11 cellular contexts compared by ENCODE assay signal in genomic region chr1:20666804-20667203, GRCh38. TPM values are rescaled to one million over a fixed set of nuclear protein-coding genes. Genes with fewer than 3 reads are reported as not detected.
DNase-seq lines count a peak whose midpoint lies in the region; ATAC-seq, FAIRE-seq and TF ChIP-seq lines count a peak whose summit lies in the region.
"Had no signal": no experiment of that assay in that cellular context is flagged by ENCODE, and none has a peak within 500 bp of the region (broad histone marks: within the 10 kb centered on the region; RNA-seq: fewer than 3 reads in every experiment).

No MANE protein-coding gene starts in this region.

- H3K36me3 ChIP-seq in GM12878 (ENCODE audit: control insufficient read depth in 2 of 2, insufficient read depth in 2 of 2, low read length in 1 of 2) = no peaks in the 10 kb centered on the region
- H3K36me3 ChIP-seq in smooth muscle cell (ENCODE audit: low read depth) = no peaks in the 10 kb centered on the region

- no peaks in the 10 kb centered on the region for H3K36me3 Mint-ChIP-seq in activated naive CD4-positive, alpha-beta T cell treated with anti-CD3 and anti-CD28 coated beads for 36 hours (ENCODE audit: low read depth)
- no peaks in the 10 kb centered on the region for H3K36me3 Mint-ChIP-seq in stimulated activated memory B cell treated with anti-CD40 and anti-IgM and Interleukin-4, amounts not matched to agents 10 μg/mL and 1 μg/mL and 100 μg/mL, for 72 hours
- H3K36me3 Mint-ChIP-seq: CD14-positive monocyte had no signal

- no peak overlapping the region for H3K9ac ChIP-seq in GM12878 (ENCODE audit: control insufficient read depth, insufficient read depth, low read length)
- H3K9ac ChIP-seq in smooth muscle cell (ENCODE audit: low read depth) = no peak overlapping the region

- no peak for TF ChIP-seq POLR2A in GM12878 (IDR thresholded peaks at IDR 0.05; ENCODE audit: low read depth, low read length)

- no peak overlapping the region for H2AFZ ChIP-seq in GM12878 (ENCODE audit: control insufficient read depth, low read depth, low read length)
- no peak overlapping the region for H2AFZ ChIP-seq in smooth muscle cell (ENCODE audit: low read depth)

- H3K4me1 ChIP-seq in GM12878 (ENCODE audit: control insufficient read depth, insufficient read depth, low read length) (no peaks in the 10 kb centered on the region), smooth muscle cell (ENCODE audit: low read depth) (no peaks in the 10 kb centered on the region)

- TF ChIP-seq RAD21 in GM12878 (IDR thresholded peaks at IDR 0.05; ENCODE audit: insufficient read depth, low read depth, low read length) = no peak

- in situ Hi-C loops in GM12878 (cut with MboI) = no loop called here

- H3K27ac ChIP-seq in GM12878 (ENCODE audit: control insufficient read depth, insufficient read depth) (no peak overlapping the region), smooth muscle cell (ENCODE audit: low read depth) (no peak overlapping the region)

- WGBS in GM12878 (ENCODE audit: insufficient coverage, insufficient replicate concordance, low lambda C conversion rate, missing lambda C conversion rate) = 100% methylated on average over 1 of the region's 1 CpG
- 100% methylated on average over 1 of the region's 1 CpG for WGBS in smooth muscle cell (ENCODE audit: low lambda C conversion rate)

- H3K79me2 ChIP-seq in GM12878 (ENCODE audit: control insufficient read depth, insufficient read depth, low read length) = peaks cover 1% of the 10 kb centered on the region; the same call in 1 of the 2 replicates
- H3K79me2 ChIP-seq in smooth muscle cell (ENCODE audit: low read depth) = no peaks in the 10 kb centered on the region

- no peaks in the 10 kb centered on the region for H3K9me3 Mint-ChIP-seq in activated naive CD4-positive, alpha-beta T cell treated with anti-CD3 and anti-CD28 coated beads for 36 hours
- H3K9me3 Mint-ChIP-seq in stimulated activated memory B cell treated with anti-CD40 and anti-IgM and Interleukin-4, amounts not matched to agents 10 μg/mL and 1 μg/mL and 100 μg/mL, for 72 hours = no peaks in the 10 kb centered on the region

- H3K27me3 ChIP-seq in GM12878 (replicated peaks in 1 of 2; ENCODE audit: control insufficient read depth in 2 of 2, insufficient read depth in 2 of 2, low read length in 1 of 2) = no peaks in the 10 kb centered on the region
- no peaks in the 10 kb centered on the region for H3K27me3 ChIP-seq in smooth muscle cell (ENCODE audit: low read depth)

- TF ChIP-seq CTCF in GM12878 (IDR thresholded peaks at IDR 0.05 in 2 of 3, conservative IDR thresholded peaks at IDR 0.05 in 1 of 3; ENCODE audit: control insufficient read depth in 2 of 3, extremely low read depth in 1 of 3, insufficient read depth in 1 of 3, low read depth in 3 of 3, low read length in 3 of 3) (no peak), smooth muscle cell (IDR thresholded peaks at IDR 0.05; ENCODE audit: borderline replicate concordance, insufficient read depth, poor library complexity, severe bottlenecking) (no peak)

- no TSS peak for BruUV-seq in GM12878 (replicated peaks; lab: Mats Ljungman, UMichigan)

- POLR2A ChIA-PET in GM12878 (lab: Charles Lee) = no interaction called here

- H3K27me3 Mint-ChIP-seq in activated naive CD4-positive, alpha-beta T cell treated with anti-CD3 and anti-CD28 coated beads for 36 hours (ENCODE audit: low read depth) = no peaks in the 10 kb centered on the region
- H3K27me3 Mint-ChIP-seq in stimulated activated memory B cell treated with anti-CD40 and anti-IgM and Interleukin-4, amounts not matched to agents 10 μg/mL and 1 μg/mL and 100 μg/mL, for 72 hours = no peaks in the 10 kb centered on the region

- SMC1A ChIA-PET in GM12878 (lab: Charles Lee; ENCODE audit: uncharacterized antibody, unreplicated experiment) = interaction anchor here (0.7 kb wide), 1 partner anchor 9 kb away, joined by 3 read pairs; no protein-coding TSS in a partner anchor

- H3K27ac Mint-ChIP-seq in activated naive CD4-positive, alpha-beta T cell treated with anti-CD3 and anti-CD28 coated beads for 36 hours = no peak overlapping the region
- no peak overlapping the region for H3K27ac Mint-ChIP-seq in stimulated activated memory B cell treated with anti-CD40 and anti-IgM and Interleukin-4, amounts not matched to agents 10 μg/mL and 1 μg/mL and 100 μg/mL, for 72 hours

- peaks cover 15% of the 10 kb centered on the region for H3K4me1 Mint-ChIP-seq in activated naive CD4-positive, alpha-beta T cell treated with anti-CD3 and anti-CD28 coated beads for 36 hours (ENCODE audit: low read depth)
- peaks cover 16% of the 10 kb centered on the region for H3K4me1 Mint-ChIP-seq in stimulated activated memory B cell treated with anti-CD40 and anti-IgM and Interleukin-4, amounts not matched to agents 10 μg/mL and 1 μg/mL and 100 μg/mL, for 72 hours

- H3K4me3 Mint-ChIP-seq in activated naive CD4-positive, alpha-beta T cell treated with anti-CD3 and anti-CD28 coated beads for 36 hours = no peak overlapping the region
- no peak overlapping the region for H3K4me3 Mint-ChIP-seq in stimulated activated memory B cell treated with anti-CD40 and anti-IgM and Interleukin-4, amounts not matched to agents 10 μg/mL and 1 μg/mL and 100 μg/mL, for 72 hours
- H3K4me3 Mint-ChIP-seq: CD14-positive monocyte had no signal

- no peaks in the 10 kb centered on the region for H3F3A ChIP-seq in smooth muscle cell (ENCODE audit: low read depth)

- FAIRE-seq in GM12878 (lab: Jason Lieb, UNC) = no peak

- peak; percentile 26 for DNase-seq in activated naive CD4-positive, alpha-beta T cell treated with anti-CD3 and anti-CD28 coated beads for 36 hours
- no peak for DNase-seq in activated naive CD4-positive, alpha-beta T cell treated with anti-CD3 and anti-CD28 coated beads, Interleukin-2, amount 50 U/mL, for 16 hours
- peak; percentile 2 for DNase-seq in NCI-H460 (ENCODE audit: extremely low read depth, low read depth)
- peak; percentile 7 for DNase-seq in GM12878 (ENCODE audit: low read depth, low spot score)
- no peak for DNase-seq in smooth muscle cell (lab: John Stamatoyannopoulos, UW; ENCODE audit: unreplicated experiment)
- DNase-seq: NCI-H526 treated with DMSO at 0.1 percent for 48 hours had no signal

- H3K4me2 ChIP-seq in GM12878 (ENCODE audit: control insufficient read depth, insufficient read depth) (no peak overlapping the region), smooth muscle cell (no peak overlapping the region)

- H4K20me1 ChIP-seq in GM12878 (ENCODE audit: control insufficient read depth, insufficient read depth) (no peaks in the 10 kb centered on the region), smooth muscle cell (ENCODE audit: low read depth) (no peaks in the 10 kb centered on the region)

- ATAC-seq in GM12878 = peak; percentile 83
- peak; percentile 31 for ATAC-seq in stimulated activated memory B cell treated with anti-CD40 and anti-IgM and Interleukin-4, amounts not matched to agents 10 μg/mL and 1 μg/mL and 100 μg/mL, for 72 hours
- no peak for ATAC-seq in HG02981 (IDR thresholded peaks at IDR 0.05; ENCODE audit: unreplicated experiment)
- no peak for ATAC-seq in HG02852 (IDR thresholded peaks at IDR 0.05; ENCODE audit: unreplicated experiment)

- intact Hi-C loops in activated naive CD4-positive, alpha-beta T cell treated with anti-CD3 and anti-CD28 coated beads for 36 hours (cut with micrococcal nuclease) = no loop called here
- intact Hi-C loops in GM12878 (cut with micrococcal nuclease; ENCODE audit: unreplicated experiment) = no loop called here

- H3K4me3 ChIP-seq in GM12878 (no peak overlapping the region), smooth muscle cell (no peak overlapping the region)

- CTCF ChIA-PET in activated naive CD4-positive, alpha-beta T cell treated with anti-CD3 and anti-CD28 coated beads for 36 hours (lab: Charles Lee) = interaction anchor here (1.5 kb wide), 1 partner anchor 29 kb away, joined by 4 read pairs; no protein-coding TSS in a partner anchor
- CTCF ChIA-PET in GM12878 (lab: Yijun Ruan, JAX) = interaction anchor here (0.6 kb wide), 1 partner anchor 71 kb away, joined by 3 read pairs; no protein-coding TSS in a partner anchor

- no peak for TF ChIP-seq EP300 in GM12878 (IDR thresholded peaks at IDR 0.05; ENCODE audit: borderline replicate concordance in 1 of 2, control insufficient read depth in 1 of 2, low read depth in 2 of 2, low read length in 2 of 2)

- H3K9me3 ChIP-seq in GM12878 (replicated peaks; ENCODE audit: control insufficient read depth, insufficient read depth, low read length) (no peaks in the 10 kb centered on the region), smooth muscle cell (replicated peaks; ENCODE audit: low read depth) (no peaks in the 10 kb centered on the region)

- RAD21 ChIA-PET in GM12878 (lab: Charles Lee; ENCODE audit: unreplicated experiment) = no interaction called here

RNA-seq across cellular contexts. Expression of gene DDOST, which starts 5.6 kb away (rescaled TPM):
- total RNA-seq in activated naive CD4-positive, alpha-beta T cell treated with anti-CD3 and anti-CD28 coated beads for 36 hours = 100 to 1,000 TPM; 167 to 169 TPM
- total RNA-seq in NCI-H460 (2014; rRNA removed; shearing (Covaris generic)) = 275 and 282 TPM in 2 replicates
- 251 and 252 TPM in 2 replicates for polyA plus RNA-seq in NCI-H460 (2014; cell fraction: nucleus; rRNA removed)
- 119 and 129 TPM in 2 replicates for total RNA-seq in GM12878 (2013; cell fraction: nucleolus; rRNA removed)
- total RNA-seq in GM12878 (2014; rRNA removed) (245 and 248 TPM in 2 replicates), GM12878 (2014; rRNA removed; fragmentation: Illumina TruSeq; extraction: Trizol) (148 and 159 TPM in 2 replicates), GM12878 (2021) (175 and 194 TPM in 2 replicates), smooth muscle cell (267 and 312 TPM in 2 replicates)
- 134 TPM for polyA plus RNA-seq in GM12878 (2011; ENCODE audit: low read depth)
- polyA plus RNA-seq in GM12878 (2011; rRNA removed) (146 and 220 TPM in 2 replicates), GM12878 (2014; fragmentation: Illumina TruSeq; extraction: Trizol) (148 and 196 TPM in 2 replicates), GM12878 (2014; fragmentation: Nextera tagmentation; extraction: Ambion mirVana) (100 to 1,000 TPM; 100 to 159 TPM), GM12878 (2014; rRNA removed) (206 and 220 TPM in 2 replicates), GM12878 (2016; fragmentation: Nextera tagmentation; extraction: Ambion mirVana) (100 to 1,000 TPM; 272 to 274 TPM), smooth muscle cell (353 and 439 TPM in 2 replicates)
- polyA plus RNA-seq in GM12878 (2011; cell fraction: cytosol; rRNA removed) = 251 and 279 TPM in 2 replicates
- 64.5 and 72.8 TPM in 2 replicates for polyA plus RNA-seq in GM12878 (2011; cell fraction: nucleus; rRNA removed)
- 161 and 169 TPM in 2 replicates for polyA plus RNA-seq in GM12878 (2012)
- 187 and 259 TPM in 2 replicates for polyA minus RNA-seq in GM12878 (2011; rRNA and poly(A)+ RNA removed)
- 60.7 and 64.7 TPM in 2 replicates for polyA minus RNA-seq in GM12878 (2011; cell fraction: cytosol; rRNA and poly(A)+ RNA removed)
- polyA minus RNA-seq in GM12878 (2011; cell fraction: nucleus; rRNA and poly(A)+ RNA removed) = 35.1 and 53.9 TPM in 2 replicates

RNA-seq across cellular contexts. Expression of gene PINK1, which starts 33.5 kb away (rescaled TPM):
- total RNA-seq in activated naive CD4-positive, alpha-beta T cell treated with anti-CD3 and anti-CD28 coated beads for 36 hours = 1 to 10 TPM; 1.4 to 1.5 TPM
- 6.1 and 6.7 TPM in 2 replicates for total RNA-seq in NCI-H460 (2014; rRNA removed; shearing (Covaris generic))
- 5.2 and 5.6 TPM in 2 replicates for polyA plus RNA-seq in NCI-H460 (2014; cell fraction: nucleus; rRNA removed)
- total RNA-seq in GM12878 (2013; cell fraction: nucleolus; rRNA removed) = 1.3 and 1.4 TPM in 2 replicates
- total RNA-seq in GM12878 (2014; rRNA removed) = 2.3 and 2.8 TPM in 2 replicates
- total RNA-seq in GM12878 (2014; rRNA removed; fragmentation: Illumina TruSeq; extraction: Trizol) = 1.2 TPM in 2 replicates
- 2.4 and 2.5 TPM in 2 replicates for total RNA-seq in GM12878 (2021)
- polyA plus RNA-seq in GM12878 (2011; ENCODE audit: low read depth) = 1.6 TPM
- polyA plus RNA-seq in GM12878 (2011; rRNA removed) = 1.4 and 1.9 TPM in 2 replicates
- 2.2 and 2.8 TPM in 2 replicates for polyA plus RNA-seq in GM12878 (2011; cell fraction: cytosol; rRNA removed)
- polyA plus RNA-seq in GM12878 (2011; cell fraction: nucleus; rRNA removed) = 1.7 and 1.8 TPM in 2 replicates
- 1.1 and 2.1 TPM in 2 replicates for polyA plus RNA-seq in GM12878 (2012)
- polyA plus RNA-seq in GM12878 (2014; fragmentation: Illumina TruSeq; extraction: Trizol) = 1.4 TPM in 2 replicates
- under 1 TPM in 1 of 2 experiments, not detected in 1; 0.42 TPM for polyA plus RNA-seq in GM12878 (2014; fragmentation: Nextera tagmentation; extraction: Ambion mirVana)
- polyA plus RNA-seq in GM12878 (2014; rRNA removed) = 1.9 and 2.2 TPM in 2 replicates
- polyA plus RNA-seq in GM12878 (2016; fragmentation: Nextera tagmentation; extraction: Ambion mirVana) = 1 to 10 TPM; 1.6 to 4.4 TPM
- polyA minus RNA-seq in GM12878 (2011; rRNA and poly(A)+ RNA removed) = 1.5 and 1.9 TPM in 2 replicates
- polyA minus RNA-seq in GM12878 (2011; cell fraction: cytosol; rRNA and poly(A)+ RNA removed) = 0.62 and 1.1 TPM in 2 replicates
- polyA minus RNA-seq in GM12878 (2011; cell fraction: nucleus; rRNA and poly(A)+ RNA removed) = 0.36 and 0.96 TPM in 2 replicates
- total RNA-seq in smooth muscle cell = 23.6 and 28.8 TPM in 2 replicates
- polyA plus RNA-seq in smooth muscle cell = 57.7 and 63.3 TPM in 2 replicates

RNA-seq across cellular contexts. Expression of gene KIF17, which starts 51.0 kb away (rescaled TPM):
- not detected for total RNA-seq in activated naive CD4-positive, alpha-beta T cell treated with anti-CD3 and anti-CD28 coated beads for 36 hours
- 0.25 and 0.46 TPM in 2 replicates for total RNA-seq in NCI-H460 (2014; rRNA removed; shearing (Covaris generic))
- 0.05 and 0.13 TPM in 2 replicates for polyA plus RNA-seq in NCI-H460 (2014; cell fraction: nucleus; rRNA removed)
- total RNA-seq in GM12878 (2013; cell fraction: nucleolus; rRNA removed) = 0.12 and 0.23 TPM in 2 replicates
- total RNA-seq in GM12878 (2014; rRNA removed) (not detected in 2 replicates), GM12878 (2014; rRNA removed; fragmentation: Illumina TruSeq; extraction: Trizol) (not detected in 2 replicates), GM12878 (2021) (0.10 and 0.45 TPM in 2 replicates), smooth muscle cell (0.13 and 0.99 TPM in 2 replicates)
- polyA plus RNA-seq in GM12878 (2011; ENCODE audit: low read depth) = not detected
- polyA plus RNA-seq in GM12878 (2011; rRNA removed) (not detected in 2 replicates), GM12878 (2014; fragmentation: Illumina TruSeq; extraction: Trizol) (0.03 TPM in 1 of 2 replicates, not detected in the other), GM12878 (2014; fragmentation: Nextera tagmentation; extraction: Ambion mirVana) (not detected), GM12878 (2014; rRNA removed) (0.01 and 0.09 TPM in 2 replicates), GM12878 (2016; fragmentation: Nextera tagmentation; extraction: Ambion mirVana) (not detected), smooth muscle cell (1.9 and 2.2 TPM in 2 replicates)
- 0.07 TPM in 1 of 2 replicates, not detected in the other for polyA plus RNA-seq in GM12878 (2011; cell fraction: cytosol; rRNA removed)
- 0.06 TPM in 1 of 2 replicates, not detected in the other for polyA plus RNA-seq in GM12878 (2011; cell fraction: nucleus; rRNA removed)
- 0.10 TPM in 1 of 2 replicates, not detected in the other for polyA plus RNA-seq in GM12878 (2012)
- polyA minus RNA-seq in GM12878 (2011; rRNA and poly(A)+ RNA removed) = 0.22 TPM in 1 of 2 replicates, not detected in the other
- not detected in 2 replicates for polyA minus RNA-seq in GM12878 (2011; cell fraction: cytosol; rRNA and poly(A)+ RNA removed)
- polyA minus RNA-seq in GM12878 (2011; cell fraction: nucleus; rRNA and poly(A)+ RNA removed) = not detected in 2 replicates
- total RNA-seq: activated CD8-positive, alpha-beta memory T cell treated with anti-CD3 and anti-CD28 coated beads for 36 hours had no signal
- polyA plus RNA-seq: CD14-positive monocyte had no signal

Comparison
In these comparisons a context has a peak if more than half of its experiments do, and no peak if none do; other contexts are left out.
1. DNase-seq: peak in activated naive CD4-positive, alpha-beta T cell treated with anti-CD3 and anti-CD28 coated beads for 36 hours (single experiment), NCI-H460 (single experiment) and GM12878 (single experiment); none in activated naive CD4-positive, alpha-beta T cell treated with anti-CD3 and anti-CD28 coated beads, Interleukin-2, amount 50 U/mL, for 16 hours (single experiment) and smooth muscle cell (single experiment).
2. ATAC-seq: peak in GM12878 (single experiment) and stimulated activated memory B cell treated with anti-CD40 and anti-IgM and Interleukin-4, amounts not matched to agents 10 μg/mL and 1 μg/mL and 100 μg/mL, for 72 hours (single experiment); none in HG02981 (single experiment) and HG02852 (single experiment).